Comparison of ENCODE assay signal across 13 cellular contexts in genomic region chr19:4362871-4363545, GRCh38. TPM values are rescaled to one million over a fixed set of nuclear protein-coding genes. Genes with fewer than 3 reads are reported as not detected.
DNase-seq lines count a peak whose midpoint lies in the region; ATAC-seq and TF ChIP-seq lines count a peak whose summit lies in the region.
"Had no signal": no experiment of that assay in that cellular context is flagged by ENCODE, and none has a peak within 500 bp of the region (broad histone marks: within the 10 kb centered on the region; RNA-seq: fewer than 3 reads in every experiment).

No MANE protein-coding gene starts in this region.

- H3K23ac ChIP-seq in trophoblast cell (ENCODE audit: low read length), result no peak overlapping the region

- no peak overlapping the region for H2BK12ac ChIP-seq in trophoblast cell (ENCODE audit: low read length)

- H3K27me3 ChIP-seq in PC-3 (ENCODE audit: low read length), result no peaks in the 10 kb centered on the region
- no peaks in the 10 kb centered on the region for H3K27me3 ChIP-seq in spleen (replicated peaks in 1 of 7)
- H3K27me3 ChIP-seq in trophoblast cell (ENCODE audit: insufficient read depth, low read length), result no peaks in the 10 kb centered on the region

- no peak overlapping the region for H4K91ac ChIP-seq in trophoblast cell (ENCODE audit: low read depth, low read length)

- H3K4me3 ChIP-seq in PC-3 (ENCODE audit: low read length), result no peak overlapping the region
- no peak overlapping the region for H3K4me3 ChIP-seq in epithelial cell of proximal tubule (ENCODE audit: low read depth, low read length)
- no peak overlapping the region for H3K4me3 ChIP-seq in spleen
- no peak overlapping the region for H3K4me3 ChIP-seq in trophoblast cell (ENCODE audit: low read depth, low read length)

- no peak overlapping the region for H4K12ac ChIP-seq in trophoblast cell (ENCODE audit: low read depth, low read length)

- H3K9ac ChIP-seq in PC-3 (ENCODE audit: low read length) (no peak overlapping the region), trophoblast cell (ENCODE audit: low read length) (no peak overlapping the region)

- POLR2A ChIA-PET in PC-3 (lab: Charles Lee; ENCODE audit: unreplicated experiment), result no interaction called here

- H3K27me3 Mint-ChIP-seq in activated CD8-positive, alpha-beta memory T cell treated with anti-CD3 and anti-CD28 coated beads, Interleukin-2, amount 10 ng/mL, durations not matched to agents 7 days and 5 days, result no peaks in the 10 kb centered on the region

- ATAC-seq in activated CD8-positive, alpha-beta memory T cell treated with anti-CD3 and anti-CD28 coated beads, Interleukin-2, amount 10 ng/mL, durations not matched to agents 7 days and 5 days, result peak; percentile 26
- ATAC-seq in PC-3 (peak; percentile 37), HG03045 (IDR thresholded peaks at IDR 0.05; ENCODE audit: unreplicated experiment) (no peak)
- ATAC-seq: left ventricle myocardium superior had no signal

- no peak overlapping the region for H3K18ac ChIP-seq in trophoblast cell (ENCODE audit: low read length)

- H3K4me1 ChIP-seq in PC-3 (ENCODE audit: insufficient read depth, low read length) (no peaks in the 10 kb centered on the region), spleen (peaks cover 4 to 23% (median 6%) of the 10 kb centered on the region in 6 donors), trophoblast cell (ENCODE audit: control insufficient read depth in 1 of 2, insufficient read depth in 2 of 2, low read length in 2 of 2) (peaks cover 0 to 3% of the 10 kb centered on the region in 2 experiments)

- TF ChIP-seq CTCF in PC-3 (conservative IDR thresholded peaks at IDR 0.05; ENCODE audit: low read depth, low read length) (peak; percentile 43), epithelial cell of proximal tubule (conservative IDR thresholded peaks at IDR 0.05; ENCODE audit: low read depth, low read length) (peak; percentile 33), spleen (IDR thresholded peaks at IDR 0.05 in 8 of 11, conservative IDR thresholded peaks at IDR 0.05 in 3 of 11) (peak in 5 of 11 experiments; percentile 11 to 41 (median 18)), GM20000 (IDR thresholded peaks at IDR 0.05; ENCODE audit: extremely low read depth, missing control alignments) (no peak)

- CTCF ChIA-PET in activated CD8-positive, alpha-beta memory T cell treated with anti-CD3 and anti-CD28 coated beads, Interleukin-2, amount 10 ng/mL, durations not matched to agents 7 days and 5 days (lab: Charles Lee), result interaction anchor here (2.3 to 2.5 kb wide), 2 partner anchors 10 to 20 kb away, joined by 6 to 13 read pairs; partner anchors contain the start of gene MPND
- CTCF ChIA-PET in PC-3 (lab: Charles Lee), result interaction anchor here (0.9 to 1.2 kb wide), 2 partner anchors 18 to 37 kb away, joined by 3 read pairs; partner anchors contain the start of gene SH3GL1

- peaks cover 9% of the 10 kb centered on the region for H3K36me3 Mint-ChIP-seq in activated CD8-positive, alpha-beta memory T cell treated with anti-CD3 and anti-CD28 coated beads, Interleukin-2, amount 10 ng/mL, durations not matched to agents 7 days and 5 days

- H3K4me2 ChIP-seq in PC-3 (ENCODE audit: low read length), result no peak overlapping the region
- no peak overlapping the region for H3K4me2 ChIP-seq in trophoblast cell (ENCODE audit: low read length)

- DNase-seq in activated CD8-positive, alpha-beta memory T cell treated with anti-CD3 and anti-CD28 coated beads, Interleukin-2, amount 10 ng/mL, durations not matched to agents 7 days and 5 days, result no peak
- no peak for DNase-seq in activated CD8-positive, alpha-beta memory T cell treated with anti-CD3 and anti-CD28 coated beads for 24 hours
- DNase-seq in PC-3, result peak; percentile 34
- DNase-seq in epithelial cell of proximal tubule (ENCODE audit: low read depth), result no peak
- peak; percentile 74 for DNase-seq in spleen
- no peak for DNase-seq in trophoblast cell
- no peak for DNase-seq in GM20000 (ENCODE audit: low spot score)
- DNase-seq: activated CD4-positive, CD25-positive, alpha-beta regulatory T cell; erythroblast; Kasumi-1; left ventricle myocardium superior had no signal

- no peak overlapping the region for H2BK120ac ChIP-seq in trophoblast cell (ENCODE audit: insufficient read depth, low read length, poor library complexity)

- no peaks in the 10 kb centered on the region for H3K79me1 ChIP-seq in trophoblast cell (ENCODE audit: low read length)

- no TSS peak for BruUV-seq in PC-3 (replicated peaks; lab: Mats Ljungman, UMichigan)

- no peak overlapping the region for H3K4ac ChIP-seq in trophoblast cell (ENCODE audit: low read depth, low read length)

- no peaks in the 10 kb centered on the region for H3K9me2 ChIP-seq in PC-3 (replicated peaks; ENCODE audit: low read length)

- H2AFZ ChIP-seq in PC-3 (ENCODE audit: low read length) (no peak overlapping the region), trophoblast cell (ENCODE audit: insufficient read depth, low read length, poor library complexity) (no peak overlapping the region)

- no peak overlapping the region for H3K27ac Mint-ChIP-seq in activated CD8-positive, alpha-beta memory T cell treated with anti-CD3 and anti-CD28 coated beads, Interleukin-2, amount 10 ng/mL, durations not matched to agents 7 days and 5 days

- H3K9me3 ChIP-seq in PC-3 (ENCODE audit: low read length) (no peaks in the 10 kb centered on the region), spleen (no peaks in the 10 kb centered on the region), trophoblast cell (ENCODE audit: insufficient read depth, low read depth, low read length) (peaks cover 2% of the 10 kb centered on the region)

- H3K27ac ChIP-seq in PC-3 (ENCODE audit: low read length) (no peak overlapping the region), spleen (no peak overlapping the region), trophoblast cell (ENCODE audit: low read depth, low read length) (no peak overlapping the region)
- H3K27ac ChIP-seq: C4-2B had no signal

- no peak overlapping the region for H3K4me3 Mint-ChIP-seq in activated CD8-positive, alpha-beta memory T cell treated with anti-CD3 and anti-CD28 coated beads, Interleukin-2, amount 10 ng/mL, durations not matched to agents 7 days and 5 days

- H2BK5ac ChIP-seq in trophoblast cell (ENCODE audit: low read depth, low read length, poor library complexity), result no peak overlapping the region

- no peak overlapping the region for H2AK5ac ChIP-seq in trophoblast cell (ENCODE audit: low read length)

- H4K20me1 ChIP-seq in PC-3 (ENCODE audit: low read length), result no peaks in the 10 kb centered on the region

- H3F3A ChIP-seq in PC-3 (ENCODE audit: low read length, unreplicated experiment), result no peaks in the 10 kb centered on the region

- intact Hi-C loops in PC-3 (cut with micrococcal nuclease), result no loop called here
- intact Hi-C loops in spleen (cut with DNase I; ENCODE audit: low total_unique reads), result no loop called here

- H4K8ac ChIP-seq in trophoblast cell (ENCODE audit: low read depth, low read length), result no peak overlapping the region

- H3K36me3 ChIP-seq in PC-3 (ENCODE audit: low read depth, low read length) (peaks cover 3% of the 10 kb centered on the region; the same call in 1 of the 2 replicates), spleen (peaks cover 4 to 100% (median 86%) of the 10 kb centered on the region in 6 donors), trophoblast cell (ENCODE audit: control insufficient read depth in 1 of 2, insufficient read depth in 2 of 2, low read length in 2 of 2) (peaks cover 89 to 92% of the 10 kb centered on the region in 2 experiments)

- H3K4me1 Mint-ChIP-seq in activated CD8-positive, alpha-beta memory T cell treated with anti-CD3 and anti-CD28 coated beads, Interleukin-2, amount 10 ng/mL, durations not matched to agents 7 days and 5 days, result peaks cover 6% of the 10 kb centered on the region

- TF ChIP-seq POLR2A in spleen (IDR thresholded peaks at IDR 0.05), result no peak

- H3K79me2 ChIP-seq in PC-3 (ENCODE audit: low read length) (no peaks in the 10 kb centered on the region), trophoblast cell (ENCODE audit: control insufficient read depth, insufficient read depth, low read length, poor library complexity) (no peaks in the 10 kb centered on the region)

- 80 to 88% (median 85%) methylated on average over 9 to 21 of the region's 21 CpGs for WGBS in spleen, 5 donors
- WGBS in trophoblast cell (ENCODE audit: extremely low coverage, insufficient coverage, insufficient read length), result no CpG with 5 or more reads among the region's 21 CpGs

- no peak overlapping the region for H3K14ac ChIP-seq in trophoblast cell (ENCODE audit: low read length)

- no peaks in the 10 kb centered on the region for H3K9me3 Mint-ChIP-seq in activated CD8-positive, alpha-beta memory T cell treated with anti-CD3 and anti-CD28 coated beads, Interleukin-2, amount 10 ng/mL, durations not matched to agents 7 days and 5 days (ENCODE audit: low read depth)

RNA-seq across cellular contexts. Expression of gene MPND, which starts 19.6 kb away (rescaled TPM):
- 10 to 100 TPM; 24.1 to 25.4 TPM for total RNA-seq in activated CD8-positive, alpha-beta memory T cell treated with anti-CD3 and anti-CD28 coated beads, Interleukin-2, amount 10 ng/mL, durations not matched to agents 7 days and 5 days
- total RNA-seq in PC-3 (2014; rRNA removed) (5.6 and 10.9 TPM in 2 replicates), epithelial cell of proximal tubule (3.9 and 6.3 TPM in 2 replicates), spleen (10 to 100 TPM in 4 of 7 donors, 1 to 10 TPM in 3; 6.4 to 24.2 (median 13.8) TPM)
- 10 to 100 TPM; 17.1 to 24.0 (median 17.9) TPM for polyA plus RNA-seq in spleen
- polyA plus RNA-seq in trophoblast cell (2013), result 13.8 and 15.3 TPM in 2 replicates

RNA-seq across cellular contexts. Expression of gene STAP2, which starts 24.4 kb away (rescaled TPM):
- total RNA-seq in activated CD8-positive, alpha-beta memory T cell treated with anti-CD3 and anti-CD28 coated beads, Interleukin-2, amount 10 ng/mL, durations not matched to agents 7 days and 5 days, result 1 to 10 TPM; 8.8 to 9.6 TPM
- total RNA-seq in PC-3 (2014; rRNA removed), result 71.1 and 72.6 TPM in 2 replicates
- total RNA-seq in epithelial cell of proximal tubule, result 49.2 and 70.8 TPM in 2 replicates
- 1 to 10 TPM in 4 of 7 donors, under 1 TPM in 2, not detected in 1; 0.79 to 5.1 (median 1.6) TPM for total RNA-seq in spleen
- 1 to 10 TPM; 2.1 to 2.9 (median 2.5) TPM for polyA plus RNA-seq in spleen
- 41.8 and 46.1 TPM in 2 replicates for polyA plus RNA-seq in trophoblast cell (2013)

RNA-seq across cellular contexts. Expression of gene SH3GL1, which starts 37.3 kb away (rescaled TPM):
- 10 to 100 TPM; 43.3 to 57.7 TPM for total RNA-seq in activated CD8-positive, alpha-beta memory T cell treated with anti-CD3 and anti-CD28 coated beads, Interleukin-2, amount 10 ng/mL, durations not matched to agents 7 days and 5 days
- total RNA-seq in PC-3 (2014; rRNA removed) (59.8 and 71.1 TPM in 2 replicates), epithelial cell of proximal tubule (66.5 and 109 TPM in 2 replicates), spleen (10 to 100 TPM; 37.2 to 77.4 (median 66.2) TPM)
- polyA plus RNA-seq in spleen, result 10 to 100 TPM; 26.1 to 44.0 (median 31.3) TPM
- polyA plus RNA-seq in trophoblast cell (2013), result 134 and 142 TPM in 2 replicates

RNA-seq across cellular contexts. Expression of gene CHAF1A, which starts 39.4 kb away (rescaled TPM):
- total RNA-seq in activated CD8-positive, alpha-beta memory T cell treated with anti-CD3 and anti-CD28 coated beads, Interleukin-2, amount 10 ng/mL, durations not matched to agents 7 days and 5 days, result 100 to 1,000 TPM; 118 to 126 TPM
- total RNA-seq in PC-3 (2014; rRNA removed) (48.9 and 59.8 TPM in 2 replicates), epithelial cell of proximal tubule (36.7 and 50.2 TPM in 2 replicates), spleen (10 to 100 TPM in 5 of 7 donors, 1 to 10 TPM in 2; 9.4 to 17.9 (median 10.6) TPM)
- polyA plus RNA-seq in spleen, result 1 to 10 TPM; 3.8 to 7.4 (median 5.7) TPM
- 27.6 and 28.9 TPM in 2 replicates for polyA plus RNA-seq in trophoblast cell (2013)

RNA-seq across cellular contexts. Expression of gene FSD1, which starts 58.6 kb away (rescaled TPM):
- total RNA-seq in activated CD8-positive, alpha-beta memory T cell treated with anti-CD3 and anti-CD28 coated beads, Interleukin-2, amount 10 ng/mL, durations not matched to agents 7 days and 5 days, result 10 to 100 TPM; 24.7 to 30.6 TPM
- total RNA-seq in PC-3 (2014; rRNA removed), result 8.7 and 11.3 TPM in 2 replicates
- total RNA-seq in epithelial cell of proximal tubule, result 17.5 and 22.9 TPM in 2 replicates
- 1 to 10 TPM in 6 of 7 donors, under 1 TPM in 1; 0.80 to 6.6 (median 2.0) TPM for total RNA-seq in spleen
- polyA plus RNA-seq in spleen, result 1 to 10 TPM; 2.3 to 3.0 (median 2.5) TPM
- polyA plus RNA-seq in trophoblast cell (2013), result 8.7 TPM in 2 replicates
- total RNA-seq: left ventricle myocardium superior had no signal

Comparison
In these comparisons a context has a peak if more than half of its experiments do, and no peak if none do; other contexts are left out.
1. DNase-seq: peak in PC-3 (single experiment) and spleen (single experiment); none in activated CD8-positive, alpha-beta memory T cell treated with anti-CD3 and anti-CD28 coated beads, Interleukin-2, amount 10 ng/mL, durations not matched to agents 7 days and 5 days (single experiment), activated CD8-positive, alpha-beta memory T cell treated with anti-CD3 and anti-CD28 coated beads for 24 hours (single experiment), epithelial cell of proximal tubule (single experiment), trophoblast cell (0 of 2) and GM20000 (single experiment).